Comparison of ENCODE assay signal across 30 cellular contexts in the genomic region with DNA sequence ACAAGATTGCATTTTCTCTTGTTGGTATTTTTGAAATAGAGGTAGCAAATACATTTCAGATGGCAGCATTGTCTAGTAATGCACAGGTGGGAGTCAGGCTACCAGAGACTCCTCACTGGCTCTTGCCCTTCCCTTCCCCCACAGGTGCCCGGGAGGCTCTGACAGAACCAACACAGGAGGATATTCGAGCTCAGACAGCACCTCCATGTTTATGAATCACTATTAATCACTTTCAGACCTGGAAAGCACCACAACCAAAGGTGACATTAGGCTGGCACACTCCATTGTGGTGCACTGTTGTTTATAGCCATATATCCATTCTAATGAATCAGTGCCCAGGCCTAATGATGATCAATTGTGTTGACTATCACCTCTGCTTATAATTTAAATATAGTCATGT.
"Had no signal": no experiment of that assay in that cellular context is flagged by ENCODE, and none has a peak within 500 bp of the region (broad histone marks: within the 10 kb centered on the region; RNA-seq: fewer than 3 reads in every experiment).

No MANE protein-coding gene starts in this region.

- H3K4me1 Mint-ChIP-seq: activated CD8-positive, alpha-beta memory T cell treated with anti-CD3 and anti-CD28 coated beads, Interleukin-2, amount 10 ng/mL, durations not matched to agents 7 days and 5 days; activated naive CD4-positive, alpha-beta T cell treated with anti-CD3 and anti-CD28 coated beads, Interleukin-2, amount 10 ng/mL, durations not matched to agents 7 days and 5 days; mesothelial cell of epicardium; naive B cell; nephron progenitor cell; stimulated activated memory B cell treated with anti-CD40 and anti-IgM and Interleukin-4, amounts not matched to agents 10 μg/mL and 1 μg/mL and 100 μg/mL, for 72 hours; T-helper 17 cell had no signal

- H3K4me3 ChIP-seq: esophagus muscularis mucosa, heart right ventricle, skin epidermis, suprapubic skin, tibial artery, upper lobe of right lung had no signal

- H3K36me3 Mint-ChIP-seq: activated naive CD4-positive, alpha-beta T cell treated with anti-CD3 and anti-CD28 coated beads, Interleukin-2, amount 10 ng/mL, durations not matched to agents 7 days and 5 days; mesothelial cell of epicardium; stimulated activated memory B cell treated with anti-CD40 and anti-IgM and Interleukin-4, amounts not matched to agents 10 μg/mL and 1 μg/mL and 100 μg/mL, for 72 hours had no signal

- H3K9me3 Mint-ChIP-seq: activated naive CD4-positive, alpha-beta T cell treated with anti-CD3 and anti-CD28 coated beads, Interleukin-2, amount 10 ng/mL, durations not matched to agents 7 days and 5 days; nephron progenitor cell; stimulated activated memory B cell treated with anti-CD40 and anti-IgM and Interleukin-4, amounts not matched to agents 10 μg/mL and 1 μg/mL and 100 μg/mL, for 72 hours had no signal

- H3K4me1 ChIP-seq: esophagus muscularis mucosa, heart right ventricle, suprapubic skin, tibial artery, upper lobe of right lung had no signal

- H3K4me3 Mint-ChIP-seq: activated CD8-positive, alpha-beta memory T cell treated with anti-CD3 and anti-CD28 coated beads, Interleukin-2, amount 10 ng/mL, durations not matched to agents 7 days and 5 days; activated CD8-positive, alpha-beta T cell treated with anti-CD3 and anti-CD28 coated beads, Interleukin-2, amount 10 ng/mL, durations not matched to agents 7 days and 5 days; activated naive CD4-positive, alpha-beta T cell treated with anti-CD3 and anti-CD28 coated beads, Interleukin-2, amount 10 ng/mL, durations not matched to agents 7 days and 5 days; mesothelial cell of epicardium; nephron progenitor cell; stimulated activated memory B cell treated with anti-CD40 and anti-IgM and Interleukin-4, amounts not matched to agents 10 μg/mL and 1 μg/mL and 100 μg/mL, for 72 hours; T-helper 17 cell had no signal

- FAIRE-seq: endothelial cell of umbilical vein had no signal

- H3K27me3 Mint-ChIP-seq: progenitor cell of endocrine pancreas had no signal

- H3K27ac ChIP-seq: esophagus muscularis mucosa, heart right ventricle, neutrophil, skin epidermis, suprapubic skin, tibial artery, upper lobe of right lung, WERI-Rb-1 had no signal

- H3K36me3 ChIP-seq: esophagus muscularis mucosa, heart right ventricle, neutrophil, suprapubic skin, tibial artery, upper lobe of right lung, WERI-Rb-1 had no signal

- ATAC-seq: activated CD8-positive, alpha-beta memory T cell treated with anti-CD3 and anti-CD28 coated beads, Interleukin-2, amount 10 ng/mL, durations not matched to agents 7 days and 5 days; activated CD8-positive, alpha-beta T cell treated with anti-CD3 and anti-CD28 coated beads, Interleukin-2, amount 10 ng/mL, durations not matched to agents 7 days and 5 days; heart right ventricle; left cardiac atrium; sciatic nerve; stimulated activated memory B cell treated with anti-CD40 and anti-IgM and Interleukin-4, amounts not matched to agents 10 μg/mL and 1 μg/mL and 100 μg/mL, for 72 hours; T-helper 17 cell; upper lobe of right lung had no signal

- H3K27ac Mint-ChIP-seq: activated CD8-positive, alpha-beta memory T cell treated with anti-CD3 and anti-CD28 coated beads, Interleukin-2, amount 10 ng/mL, durations not matched to agents 7 days and 5 days; activated CD8-positive, alpha-beta T cell treated with anti-CD3 and anti-CD28 coated beads, Interleukin-2, amount 10 ng/mL, durations not matched to agents 7 days and 5 days; activated naive CD4-positive, alpha-beta T cell treated with anti-CD3 and anti-CD28 coated beads, Interleukin-2, amount 10 ng/mL, durations not matched to agents 7 days and 5 days; mesothelial cell of epicardium; naive B cell; nephron progenitor cell; progenitor cell of endocrine pancreas; stimulated activated memory B cell treated with anti-CD40 and anti-IgM and Interleukin-4, amounts not matched to agents 10 μg/mL and 1 μg/mL and 100 μg/mL, for 72 hours; T-helper 17 cell had no signal

- DNase-seq: activated CD4-positive, alpha-beta T cell treated with anti-CD3 and anti-CD28 coated beads for 1 hour; activated CD4-positive, alpha-beta T cell treated with anti-CD3 and anti-CD28 coated beads, Interleukin-2, amount 50 U/mL, for 1 hour; activated CD8-positive, alpha-beta memory T cell treated with anti-CD3 and anti-CD28 coated beads, Interleukin-2, amount 10 ng/mL, durations not matched to agents 7 days and 5 days; activated CD8-positive, alpha-beta T cell treated with anti-CD3 and anti-CD28 coated beads, Interleukin-2, amount 10 ng/mL, durations not matched to agents 7 days and 5 days; activated effector memory CD4-positive, alpha-beta T cell treated with anti-CD3 and anti-CD28 coated beads, Interleukin-2, amount 50 U/mL, for 16 hours; activated naive CD4-positive, alpha-beta T cell treated with anti-CD3 and anti-CD28 coated beads, Interleukin-2, amount 10 ng/mL, durations not matched to agents 7 days and 5 days; amygdala; central memory CD4-positive, alpha-beta T cell; foreskin melanocyte; heart right ventricle; left cardiac atrium; naive B cell; nephron progenitor cell; retina; stimulated activated CD4-positive, alpha-beta T cell treated with anti-CD3 and anti-CD28 coated beads, Interleukin-12 subunit alpha, Interleukin-12 subunit beta, amount 100 ng/mL, for 4 hours; stimulated activated CD4-positive, alpha-beta T cell treated with anti-CD3 and anti-CD28 coated beads, Interleukin-4, amount 100 ng/mL, for 24 hours; T-helper 17 cell; T1000; tibial artery; upper lobe of right lung; WERI-Rb-1 had no signal

- H3K27me3 ChIP-seq: esophagus muscularis mucosa, neutrophil, suprapubic skin, tibial artery, upper lobe of right lung had no signal
